1 cellular context compared by ENCODE assay signal in genomic region chr12:119666226-119666808, GRCh38.
TF ChIP-seq lines count a peak whose summit lies in the region.

No MANE protein-coding gene starts in this region.

TF ChIP-seq in GM12878, 131 proteins besides CTCF, POLR2A, EP300 and RAD21 (continued from another document):
- 0 out of 2 replicates have a peak, but pooled peaks have one; percentile 27 for TF ChIP-seq E2F4 (IDR thresholded peaks at IDR 0.05; ENCODE audit: low read depth, low read length)
- TF ChIP-seq MEF2B (IDR thresholded peaks at IDR 0.05; ENCODE audit: partially characterized antibody, poor library complexity, severe bottlenecking): no peak
- TF ChIP-seq RFX5 (IDR thresholded peaks at IDR 0.05; ENCODE audit: low read depth, low read length): no peak
